ENCODE assay signal across 13 cellular contexts in the genomic region with DNA sequence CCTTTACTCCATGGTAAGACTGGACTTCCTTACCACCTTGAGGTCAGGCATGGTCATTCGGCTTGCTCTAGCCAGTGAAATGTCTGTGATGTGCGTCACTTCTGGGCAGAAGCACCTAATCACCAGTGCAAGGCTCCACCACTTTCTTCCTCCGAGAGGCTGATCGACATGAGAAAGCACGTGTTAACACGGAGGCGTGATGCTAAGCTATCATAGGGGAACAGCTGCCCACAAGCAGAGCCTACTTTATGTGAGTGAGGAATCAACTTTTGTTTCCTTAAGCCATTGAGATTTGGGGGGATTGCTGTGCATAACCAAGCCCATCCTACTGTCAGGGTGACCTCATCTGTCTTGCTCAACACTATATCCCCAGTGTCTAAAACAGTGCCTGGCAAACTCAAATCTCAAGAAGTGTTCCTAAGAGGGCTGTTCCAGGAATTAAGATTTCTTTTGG. TPM values are rescaled to one million over a fixed set of nuclear protein-coding genes. Genes with fewer than 3 reads are reported as not detected.
DNase-seq lines count a peak whose midpoint lies in the region; TF ChIP-seq lines count a peak whose summit lies in the region.
"Had no signal": no experiment of that assay in that cellular context is flagged by ENCODE, and none has a peak within 500 bp of the region (broad histone marks: within the 10 kb centered on the region; RNA-seq: fewer than 3 reads in every experiment).

No MANE protein-coding gene starts in this region.

- TF ChIP-seq CTCF in cardiac fibroblast (IDR thresholded peaks at IDR 0.05; ENCODE audit: low read depth, low read length) (no peak), transverse colon (IDR thresholded peaks at IDR 0.05) (no peak), ovary (IDR thresholded peaks at IDR 0.05) (no peak)

- TF ChIP-seq EP300 in transverse colon (IDR thresholded peaks at IDR 0.05; ENCODE audit: low read depth) (no peak), ovary (IDR thresholded peaks at IDR 0.05) (no peak)

- DNase-seq in MG63 (peak; percentile 55), cardiac fibroblast (ENCODE audit: low read depth in 2 of 2) (peak; percentile 59 to 85), kidney tubule cell (ENCODE audit: low spot score) (peak; percentile 81), transverse colon (no peak), NCI-H187 treated with DMSO at 0.1 percent for 48 hours (lab: John Stamatoyannopoulos, UW) (no peak), ovary (no peak), RKO (ENCODE audit: low spot score) (no peak)
- DNase-seq: activated CD4-positive, CD25-positive, alpha-beta regulatory T cell; activated CD8-positive, alpha-beta memory T cell treated with anti-CD3 and anti-CD28 coated beads, Interleukin-2, amount 50 U/mL, for 4 hours; CD4-positive, alpha-beta memory T cell; NCI-H1105; NCI-H2227 treated with DMSO at 0.1 percent for 48 hours; stimulated activated CD4-positive, alpha-beta T cell treated with anti-CD3 and anti-CD28 coated beads, Interleukin-2, amount 100 ng/mL, for 24 hours had no signal

- no peaks in the 10 kb centered on the region for H3K9me3 ChIP-seq in MG63
- H3K9me3 ChIP-seq in transverse colon: no peaks in the 10 kb centered on the region
- H3K9me3 ChIP-seq in ovary: no peaks in the 10 kb centered on the region

- TF ChIP-seq POLR2A in transverse colon (IDR thresholded peaks at IDR 0.05): no peak
- no peak for TF ChIP-seq POLR2A in ovary (IDR thresholded peaks at IDR 0.05)

- H3K4me3 ChIP-seq in MG63: no peak overlapping the region
- no peak overlapping the region for H3K4me3 ChIP-seq in cardiac fibroblast (replicated peaks in 1 of 2; ENCODE audit: low read depth in 2 of 2, low read length in 2 of 2)
- H3K4me3 ChIP-seq in transverse colon: no peak overlapping the region
- H3K4me3 ChIP-seq in ovary: no peak overlapping the region

- H3K27me3 ChIP-seq in MG63: no peaks in the 10 kb centered on the region
- H3K27me3 ChIP-seq in transverse colon: no peaks in the 10 kb centered on the region
- H3K27me3 ChIP-seq in ovary: no peaks in the 10 kb centered on the region

- peaks cover 0 to 7% (median 2%) of the 10 kb centered on the region in 4 donors for H3K4me1 ChIP-seq in transverse colon
- peaks cover 2% of the 10 kb centered on the region for H3K4me1 ChIP-seq in ovary (ENCODE audit: insufficient read depth)

- WGBS in transverse colon (ENCODE audit: low coverage in 1 of 2), 2 donors: 83 to 93% methylated on average over 6 to 7 of the region's 7 CpGs
- 94 to 97% (median 96%) methylated on average over 7 of the region's 7 CpGs for WGBS in ovary, 3 donors

- in situ Hi-C loops in transverse colon (cut with MboI; ENCODE audit: low pct_ligation_motif_present in 1 of 4, low pct_unique_long_range_greater_than_20kb in 1 of 4, low sequenced_read_pairs in 3 of 4): no loop called here

- intact Hi-C loops in transverse colon (cut with DNase I; ENCODE audit: low total_unique reads): no loop called here
- intact Hi-C loops in ovary (cut with DNase I): no loop called here

- H3K27ac ChIP-seq in transverse colon (peak overlapping the region in 3 of 4 donors; percentile 0 to 55 (median 4)), ovary (no peak overlapping the region)

- H3K36me3 ChIP-seq in MG63 (peaks cover 12% of the 10 kb centered on the region), transverse colon (peaks cover 0 to 4% (median under 1%) of the 10 kb centered on the region in 4 donors), ovary (no peaks in the 10 kb centered on the region)

RNA-seq across cellular contexts. Expression of a gene that starts 23.1 kb away (rescaled TPM):
- 55.6 and 67.0 TPM in 2 replicates for total RNA-seq in MG63 (2014; rRNA removed; shearing (Covaris generic); ENCODE audit: low replicate concordance)
- total RNA-seq in transverse colon (10 to 100 TPM; 35.2 to 93.9 (median 51.3) TPM), ovary (100 to 1,000 TPM in 4 of 7 donors, 10 to 100 TPM in 3; 53.9 to 125 (median 105) TPM)
- 10 to 100 TPM; 38.3 to 60.9 TPM for polyA plus RNA-seq in ovary

RNA-seq across cellular contexts. Expression of a gene that starts 39.8 kb away (rescaled TPM):
- total RNA-seq in MG63 (2014; rRNA removed; shearing (Covaris generic); ENCODE audit: low replicate concordance): 437 and 481 TPM in 2 replicates
- total RNA-seq in transverse colon: 100 to 1,000 TPM in 2 of 4 donors, 10 to 100 TPM in 2; 14.1 to 113 (median 98.4) TPM
- total RNA-seq in ovary: 100 to 1,000 TPM in 1 of 7 donors, 10 to 100 TPM in 6; 36.8 to 162 (median 78.4) TPM
- polyA plus RNA-seq in ovary: 10 to 100 TPM; 66.8 to 93.3 TPM

RNA-seq across cellular contexts. Expression of a gene that starts 46.9 kb away (rescaled TPM):
- total RNA-seq in MG63 (2014; rRNA removed; shearing (Covaris generic); ENCODE audit: low replicate concordance): 19.4 and 29.9 TPM in 2 replicates
- total RNA-seq in transverse colon (10 to 100 TPM; 18.6 to 48.8 (median 21.9) TPM), ovary (10 to 100 TPM; 10.1 to 12.4 (median 12.2) TPM)
- polyA plus RNA-seq in ovary: 1 to 10 TPM; 3.5 to 6.9 TPM

Comparison
In these comparisons a context has a peak if more than half of its experiments do, and no peak if none do; other contexts are left out.
1. DNase-seq: peak in MG63 (single experiment), cardiac fibroblast (2 of 2) and kidney tubule cell (single experiment); none in transverse colon (single experiment), NCI-H187 treated with DMSO at 0.1 percent for 48 hours (single experiment), ovary (0 of 5) and RKO (single experiment).
2. H3K27ac ChIP-seq: peak in transverse colon (3 of 4); none in ovary (0 of 2).